1 cellular context compared by ENCODE assay signal in genomic region chr3:29850641-29851040, GRCh38.
TF ChIP-seq lines count a peak whose summit lies in the region.

No MANE protein-coding gene starts in this region.

TF ChIP-seq in GM23338, 12 proteins besides CTCF, POLR2A, EP300 and RAD21:
- TF ChIP-seq ETS1 (IDR thresholded peaks at IDR 0.05) (no peak), EZH2phosphoT487 (IDR thresholded peaks at IDR 0.05; ENCODE audit: unreplicated experiment) (no peak), REST (IDR thresholded peaks at IDR 0.05; ENCODE audit: unreplicated experiment) (no peak), CREB1 (CRISPR knock-in tag; IDR thresholded peaks at IDR 0.05; ENCODE audit: low read depth) (no peak), NANOG (IDR thresholded peaks at IDR 0.05; ENCODE audit: borderline replicate concordance) (no peak), EZH2 (IDR thresholded peaks at IDR 0.05; ENCODE audit: low read depth, unreplicated experiment) (no peak), ZNF114 (CRISPR knock-in tag; IDR thresholded peaks at IDR 0.05) (no peak), ZNF331 (CRISPR knock-in tag; IDR thresholded peaks at IDR 0.05; ENCODE audit: low read depth) (no peak), ZNF462 (CRISPR knock-in tag; IDR thresholded peaks at IDR 0.05) (no peak), STAT1 (IDR thresholded peaks at IDR 0.05; ENCODE audit: unreplicated experiment) (no peak), POLR2AphosphoS5 (IDR thresholded peaks at IDR 0.05; ENCODE audit: low read depth) (no peak), JUNB (IDR thresholded peaks at IDR 0.05; ENCODE audit: unreplicated experiment) (no peak)
